Comparison of ENCODE assay signal across 8 cellular contexts in the genomic region with DNA sequence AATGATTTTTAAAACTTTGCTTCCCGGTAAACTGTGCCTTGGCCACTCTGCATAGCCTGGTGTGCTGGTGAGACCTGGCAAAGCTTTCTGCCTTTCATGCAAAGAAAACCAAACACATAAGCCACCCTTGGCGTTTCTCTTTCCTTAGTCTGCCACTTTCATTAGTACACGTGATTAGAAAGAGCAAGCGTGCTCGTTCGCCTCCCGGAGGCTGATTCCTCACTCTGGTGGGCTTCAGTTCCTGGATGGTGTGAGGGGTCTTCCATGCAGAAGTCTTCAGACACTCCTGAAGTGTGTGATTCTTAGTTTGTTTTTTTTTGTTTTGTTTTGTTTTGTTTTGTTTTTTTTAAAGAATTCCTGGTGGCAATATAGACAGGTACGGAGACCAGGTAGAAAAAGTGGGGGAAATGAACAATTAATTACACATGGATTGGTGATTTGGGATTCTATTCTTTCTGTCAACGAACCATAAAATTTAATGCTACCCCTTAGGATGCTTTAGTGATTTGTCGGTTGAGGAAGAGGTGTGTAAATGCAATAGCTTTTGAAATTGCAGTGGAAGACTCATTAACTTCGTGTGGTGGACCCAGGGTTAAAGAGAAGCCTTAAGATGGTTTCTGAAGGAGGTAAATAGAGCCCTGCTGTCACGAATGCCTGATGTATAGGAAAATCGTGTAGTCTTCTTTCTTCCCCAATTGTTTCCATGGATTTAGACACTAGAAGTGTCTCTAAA. TPM values are rescaled to one million over a fixed set of nuclear protein-coding genes. Genes with fewer than 3 reads are reported as not detected.
A peak's percentile ranks its signal among the peaks of the same experiment; 100 is the strongest.
DNase-seq lines count a peak whose midpoint lies in the region; ATAC-seq and TF ChIP-seq lines count a peak whose summit lies in the region.

No MANE protein-coding gene starts in this region.

- no peak overlapping the region for H2BK12ac ChIP-seq in mesenchymal stem cell (ENCODE audit: low read length in 2 of 2)

- no peak overlapping the region for H3K18ac ChIP-seq in mesenchymal stem cell (ENCODE audit: low read depth in 1 of 2, low read length in 2 of 2)

- H3K27ac ChIP-seq in body of pancreas = peak overlapping the region in 3 of 4 donors; percentile 92 to 94 (median 93)
- H3K27ac ChIP-seq in mesenchymal stem cell (ENCODE audit: low read length, poor library complexity, severe bottlenecking) = peak overlapping the region; percentile 1

- peak overlapping the region in 1 of 2 experiments; percentile 4 for H3K4ac ChIP-seq in mesenchymal stem cell (ENCODE audit: low read depth in 1 of 2, low read length in 2 of 2)

- TF ChIP-seq CTCF in body of pancreas (IDR thresholded peaks at IDR 0.05) = no peak

- intact Hi-C loops in body of pancreas (cut with DNase I) = no loop called here

- H3K4me2 ChIP-seq in mesenchymal stem cell (ENCODE audit: low read length, poor library complexity, severe bottlenecking) = peak overlapping the region; percentile 89

- H4K8ac ChIP-seq in mesenchymal stem cell (ENCODE audit: low read length) = no peak overlapping the region

- H4K91ac ChIP-seq in mesenchymal stem cell (ENCODE audit: low read length) = no peak overlapping the region

- H3K79me1 ChIP-seq in mesenchymal stem cell (replicated peaks; ENCODE audit: low read length, poor library complexity, severe bottlenecking) = peaks cover 10% of the 10 kb centered on the region

- H2AK5ac ChIP-seq in mesenchymal stem cell (ENCODE audit: low read length, severe bottlenecking) = no peak overlapping the region

- no peak overlapping the region for H2BK15ac ChIP-seq in mesenchymal stem cell (ENCODE audit: low read depth, poor library complexity, severe bottlenecking)

- H3K27me3 ChIP-seq in body of pancreas (no peaks in the 10 kb centered on the region), mesenchymal stem cell (ENCODE audit: control insufficient read depth in 1 of 2, insufficient read depth in 1 of 2, low read length in 2 of 2) (no peaks in the 10 kb centered on the region)

- ATAC-seq in body of pancreas (no peak), GM21723 (IDR thresholded peaks at IDR 0.05; ENCODE audit: unreplicated experiment) (no peak), HG02588 (IDR thresholded peaks at IDR 0.05; ENCODE audit: unreplicated experiment) (no peak), HG03025 (IDR thresholded peaks at IDR 0.05; ENCODE audit: low FRiP score, unreplicated experiment) (no peak)

- peak overlapping the region; percentile 93 for H3K9ac ChIP-seq in mesenchymal stem cell (ENCODE audit: low read length)

- WGBS in body of pancreas, 2 donors = 11 to 22% methylated on average over 13 of the region's 13 CpGs
- WGBS in mesenchymal stem cell = 39% methylated on average over 10 of the region's 13 CpGs

- no peak overlapping the region for H2BK5ac ChIP-seq in mesenchymal stem cell (ENCODE audit: low read depth, low read length, poor library complexity, severe bottlenecking)

- TF ChIP-seq POLR2A in body of pancreas (IDR thresholded peaks at IDR 0.05) = peak in 2 of 3 donors; percentile 54 to 58

- H3K4me1 ChIP-seq in body of pancreas = peaks cover 70% of the 10 kb centered on the region
- peaks cover 21% of the 10 kb centered on the region for H3K4me1 ChIP-seq in mesenchymal stem cell (ENCODE audit: control insufficient read depth, insufficient read depth, low read depth, low read length)

- H3K4me3 ChIP-seq in body of pancreas (peak overlapping the region in 1 of 2 donors; percentile 39), mesenchymal stem cell (ENCODE audit: insufficient read depth in 1 of 2, low read depth in 1 of 2, low read length in 2 of 2) (peak overlapping the region; percentile 26 to 94)

- H3K36me3 ChIP-seq in body of pancreas (replicated peaks in 1 of 2; ENCODE audit: insufficient read depth in 1 of 2, low read depth in 2 of 2) (no peaks in the 10 kb centered on the region), mesenchymal stem cell (ENCODE audit: control insufficient read depth in 1 of 2, insufficient read depth in 2 of 2, low read depth in 1 of 2, low read length in 2 of 2) (no peaks in the 10 kb centered on the region)

- H3K23ac ChIP-seq in mesenchymal stem cell (ENCODE audit: low read length in 2 of 2) = peak overlapping the region in 1 of 2 experiments; percentile 50

- no peak overlapping the region for H3K14ac ChIP-seq in mesenchymal stem cell (ENCODE audit: low read length in 2 of 2)

- DNase-seq in SHP77 (lab: John Stamatoyannopoulos, UW) (peak; percentile 14 to 19), SHP77 treated with DMSO at 0.1 percent for 48 hours (lab: John Stamatoyannopoulos, UW) (no peak), NCI-H2107 treated with DMSO at 0.1 percent for 48 hours (lab: John Stamatoyannopoulos, UW; ENCODE audit: unreplicated experiment) (peak; percentile 62), body of pancreas (peak in 3 of 4 donors; percentile 37 to 54 (median 50)), mesenchymal stem cell (peak; percentile 58)

- no peak overlapping the region for H2AFZ ChIP-seq in mesenchymal stem cell (ENCODE audit: low read depth, low read length)

- H2BK120ac ChIP-seq in mesenchymal stem cell (ENCODE audit: low read depth, low read length) = no peak overlapping the region

- H3K9me3 ChIP-seq in body of pancreas (no peaks in the 10 kb centered on the region), mesenchymal stem cell (ENCODE audit: control insufficient read depth, low read length) (no peaks in the 10 kb centered on the region)

RNA-seq across cellular contexts. Expression of gene GALNT2, which starts 2.1 kb away (rescaled TPM):
- 10 to 100 TPM; 45.9 to 68.6 TPM for total RNA-seq in body of pancreas
- polyA plus RNA-seq in mesenchymal stem cell (2013, experiment 1 of 2) = 128 TPM
- polyA plus RNA-seq in mesenchymal stem cell (2013, experiment 2 of 2) = 130 TPM
